In genomic region chr7:49769285-49769857, GRCh38 we compare ENCODE assay signal across 10 cellular contexts. TPM values are rescaled to one million over a fixed set of nuclear protein-coding genes. Genes with fewer than 3 reads are reported as not detected.
"Had no signal": no experiment of that assay in that cellular context is flagged by ENCODE, and none has a peak within 500 bp of the region (broad histone marks: within the 10 kb centered on the region; RNA-seq: fewer than 3 reads in every experiment).

No MANE protein-coding gene starts in this region.

- H3K4me3 ChIP-seq: GM23248, K562 had no signal

- H3K9ac ChIP-seq: GM23248 had no signal

- H3K27ac ChIP-seq: GM23248, HL-60 had no signal

- ATAC-seq: K562 had no signal

- H2AFZ ChIP-seq: GM23248 had no signal

- FAIRE-seq: HTR-8/SVneo, K562 had no signal

- DNase-seq: GM23248, GOT3, H9, HCEC 1CT, HFFc6, IMR-90, KG1 had no signal

RNA-seq across cellular contexts. Expression of gene VWC2, which starts 4.1 kb away (rescaled TPM):
- total RNA-seq: GM23248, HFFc6, IMR-90, K562 had no signal
- polyA plus RNA-seq: GM23248, IMR-90, K562 had no signal
